ENCODE assay signal across 15 cellular contexts in genomic region chr3:127940116-127940515, GRCh38.
"Had no signal": no experiment of that assay in that cellular context is flagged by ENCODE, and none has a peak within 500 bp of the region (broad histone marks: within the 10 kb centered on the region; RNA-seq: fewer than 3 reads in every experiment).

No MANE protein-coding gene starts in this region.

- FAIRE-seq: endothelial cell of umbilical vein, kidney had no signal

- DNase-seq: activated B cell treated with CpG ODN at 0.5 μM for 24 hours; activated CD4-positive, alpha-beta T cell treated with anti-CD3 and anti-CD28 coated beads for 48 hours; activated CD8-positive, alpha-beta T cell treated with anti-CD3 and anti-CD28 coated beads for 36 hours; activated effector memory CD4-positive, alpha-beta T cell treated with anti-CD3 and anti-CD28 coated beads, Interleukin-2, amount 50 U/mL, for 16 hours; activated T-cell treated with anti-CD3 and anti-CD28 coated beads, Interleukin-2, amount 50 U/mL, for 4 hours; adrenal gland; effector CD4-positive, alpha-beta T cell; esophagus squamous epithelium; hypothalamus; kidney; left ventricle myocardium inferior; naive thymus-derived CD4-positive, alpha-beta T cell; ovary; thyroid gland had no signal
